In genomic region chr2:96895709-96896651, GRCh38 we compare ENCODE assay signal across 1 cellular context.
TF ChIP-seq lines count a peak whose summit lies in the region.

No MANE protein-coding gene starts in this region.

TF ChIP-seq in SK-N-SH, 30 proteins besides CTCF, POLR2A, EP300 and RAD21 (continued from another document):
- TF ChIP-seq TAF1 (IDR thresholded peaks at IDR 0.05; ENCODE audit: borderline replicate concordance, low read depth, low read length): no peak
- TF ChIP-seq MXI1 (IDR thresholded peaks at IDR 0.05; ENCODE audit: low read depth, low read length): no peak
- no peak for TF ChIP-seq SMC3 (IDR thresholded peaks at IDR 0.05; ENCODE audit: low read depth, low read length)
- TF ChIP-seq IRF3 (IDR thresholded peaks at IDR 0.05; ENCODE audit: low read depth, low read length): no peak
- no peak for TF ChIP-seq TCF12 (IDR thresholded peaks at IDR 0.05)
- TF ChIP-seq NFIC (IDR thresholded peaks at IDR 0.05; ENCODE audit: borderline replicate concordance): no peak
- TF ChIP-seq FOXJ3 (CRISPR knock-in tag; IDR thresholded peaks at IDR 0.05): no peak
- no peak for TF ChIP-seq EZH2phosphoT487 (IDR thresholded peaks at IDR 0.05; ENCODE audit: borderline replicate concordance, low read depth)
- no peak for TF ChIP-seq ELF1 (IDR thresholded peaks at IDR 0.05)
- no peak for TF ChIP-seq NRF1 (IDR thresholded peaks at IDR 0.05; ENCODE audit: low read depth, low read length)
- no peak for TF ChIP-seq SIN3A (IDR thresholded peaks at IDR 0.05; ENCODE audit: borderline replicate concordance, low read depth, low read length)
- no peak for TF ChIP-seq RCOR1 (IDR thresholded peaks at IDR 0.05; ENCODE audit: low read length)
